32 cellular contexts compared by ENCODE assay signal in genomic region chr5:139851558-139851957, GRCh38. TPM values are rescaled to one million over a fixed set of nuclear protein-coding genes. Genes with fewer than 3 reads are reported as not detected.
"Had no signal": no experiment of that assay in that cellular context is flagged by ENCODE, and none has a peak within 500 bp of the region (broad histone marks: within the 10 kb centered on the region; RNA-seq: fewer than 3 reads in every experiment).

No MANE protein-coding gene starts in this region.

- H3K27me3 ChIP-seq: esophagus muscularis mucosa, gastroesophageal sphincter, pancreas, right lobe of liver, testis, tibial artery had no signal

- H3K4me1 ChIP-seq: foreskin keratinocyte had no signal

- H3K27ac ChIP-seq: coronary artery, esophagus muscularis mucosa, foreskin keratinocyte, gastroesophageal sphincter, heart left ventricle, hepatocyte, left ventricle myocardium inferior, neutrophil, pancreas, right lobe of liver, testis, tibial artery had no signal

- H3K36me3 Mint-ChIP-seq: mesothelial cell of epicardium; naive B cell; natural killer cell treated with Interleukin-12 subunit alpha and Interleukin-12 subunit beta and Interleukin-15 and Interleukin-18, amount 100 ng/mL, for 72 hours; stimulated activated memory B cell treated with anti-CD40 and anti-IgM and Interleukin-4, amounts not matched to agents 10 μg/mL and 1 μg/mL and 100 μg/mL, for 72 hours; type B pancreatic cell had no signal

- H3K4me3 ChIP-seq: coronary artery, esophagus muscularis mucosa, gastroesophageal sphincter, heart left ventricle, hepatocyte, left ventricle myocardium inferior, lung, mucosa of descending colon, pancreas, right lobe of liver, smooth muscle cell, testis, tibial artery had no signal

- H3K9me3 Mint-ChIP-seq: mesothelial cell of epicardium; naive B cell; natural killer cell treated with Interleukin-12 subunit alpha and Interleukin-12 subunit beta and Interleukin-15 and Interleukin-18, amount 100 ng/mL, for 72 hours; neural crest cell; stimulated activated memory B cell treated with anti-CD40 and anti-IgM and Interleukin-4, amounts not matched to agents 10 μg/mL and 1 μg/mL and 100 μg/mL, for 72 hours; type B pancreatic cell had no signal

- H3K4me3 Mint-ChIP-seq: mesothelial cell of epicardium; natural killer cell treated with Interleukin-12 subunit alpha and Interleukin-12 subunit beta and Interleukin-15 and Interleukin-18, amount 100 ng/mL, for 72 hours; neural crest cell; stimulated activated memory B cell treated with anti-CD40 and anti-IgM and Interleukin-4, amounts not matched to agents 10 μg/mL and 1 μg/mL and 100 μg/mL, for 72 hours; type B pancreatic cell had no signal

- H3K9me3 ChIP-seq: esophagus muscularis mucosa, gastroesophageal sphincter, heart left ventricle, left ventricle myocardium inferior, mucosa of descending colon, neutrophil, pancreas, right lobe of liver, testis, tibial artery had no signal

- DNase-seq: dermis blood vessel endothelial cell; effector memory CD4-positive, alpha-beta T cell; foreskin keratinocyte; left cardiac atrium; left ventricle myocardium inferior; mesenchymal stem cell; mucosa of descending colon; naive B cell; right lobe of liver; stimulated activated CD4-positive, alpha-beta T cell treated with anti-CD3 and anti-CD28 coated beads, Interleukin-2, amount 100 ng/mL, for 24 hours; stimulated activated CD4-positive, alpha-beta T cell treated with anti-CD3 and anti-CD28 coated beads, Interleukin-4, amount 100 ng/mL, for 24 hours; stimulated activated naive CD8-positive, alpha-beta T cell treated with anti-CD3 and anti-CD28 coated beads, Interleukin-15, Interleukin-2, amounts not matched to agents 100 U/mL and 50 U/mL, for 24 hours; substantia nigra; testis had no signal

- H3K36me3 ChIP-seq: neutrophil, pancreas, right lobe of liver had no signal

- H3K27ac Mint-ChIP-seq: mesothelial cell of epicardium; natural killer cell treated with Interleukin-12 subunit alpha and Interleukin-12 subunit beta and Interleukin-15 and Interleukin-18, amount 100 ng/mL, for 72 hours; progenitor cell of endocrine pancreas; stimulated activated memory B cell treated with anti-CD40 and anti-IgM and Interleukin-4, amounts not matched to agents 10 μg/mL and 1 μg/mL and 100 μg/mL, for 72 hours; type B pancreatic cell had no signal

- ATAC-seq: foreskin keratinocyte; gastroesophageal sphincter; heart left ventricle; left cardiac atrium; mucosa of descending colon; natural killer cell treated with Interleukin-12 subunit alpha and Interleukin-12 subunit beta and Interleukin-15 and Interleukin-18, amount 100 ng/mL, for 72 hours; pancreas; right lobe of liver; stimulated activated memory B cell treated with anti-CD40 and anti-IgM and Interleukin-4, amounts not matched to agents 10 μg/mL and 1 μg/mL and 100 μg/mL, for 72 hours; stimulated activated naive CD8-positive, alpha-beta T cell treated with anti-CD3 and anti-CD28 coated beads, Interleukin-15, Interleukin-2, amounts not matched to agents 100 U/mL and 50 U/mL, for 24 hours had no signal

RNA-seq across cellular contexts. Expression of gene PSD2, which starts 56.0 kb away (rescaled TPM):
- total RNA-seq: endothelial cell of umbilical vein; epithelial cell of proximal tubule; foreskin keratinocyte; hepatocyte; left ventricle myocardium inferior; natural killer cell treated with Interleukin-12 subunit alpha and Interleukin-12 subunit beta and Interleukin-15 and Interleukin-18, amount 100 ng/mL, for 72 hours had no signal
